Comparison of ENCODE assay signal across 9 cellular contexts in genomic region chr14:75283162-75283883, GRCh38. TPM values are rescaled to one million over a fixed set of nuclear protein-coding genes. Genes with fewer than 3 reads are reported as not detected.
A peak's percentile ranks its signal among the peaks of the same experiment; 100 is the strongest.
DNase-seq lines count a peak whose midpoint lies in the region; ATAC-seq and TF ChIP-seq lines count a peak whose summit lies in the region.
"Had no signal": no experiment of that assay in that cellular context is flagged by ENCODE, and none has a peak within 500 bp of the region (broad histone marks: within the 10 kb centered on the region; RNA-seq: fewer than 3 reads in every experiment).

No MANE protein-coding gene starts in this region.

- H3K79me1 ChIP-seq in trophoblast cell (ENCODE audit: low read length): peaks cover 11% of the 10 kb centered on the region

- TF ChIP-seq POLR2A in esophagus muscularis mucosa (IDR thresholded peaks at IDR 0.05; ENCODE audit: low read depth): peak; percentile 25

- no peak for TF ChIP-seq EP300 in esophagus muscularis mucosa (IDR thresholded peaks at IDR 0.05)

- peak; percentile 51 for DNase-seq in GM23338 (ENCODE audit: low spot score)
- peak; percentile 91 for DNase-seq in SIG-M5 treated with dmso at 0.1 percent for 504 hours (lab: John Stamatoyannopoulos, UW; ENCODE audit: unreplicated experiment)
- DNase-seq in esophagus muscularis mucosa (ENCODE audit: extremely low spot score): no peak
- peak; percentile 93 to 97 for DNase-seq in trophoblast cell
- DNase-seq in activated T-cell treated with anti-CD3 and anti-CD28 coated beads, Interleukin-2, amount 50 U/mL, for 4 hours: no peak
- no peak for DNase-seq in COLO829 (ENCODE audit: low spot score)
- DNase-seq: NCI-H1930 had no signal

- no peak overlapping the region for H4K8ac ChIP-seq in trophoblast cell (ENCODE audit: low read depth, low read length)

- H4K12ac ChIP-seq in trophoblast cell (ENCODE audit: low read depth, low read length): no peak overlapping the region

- H3K27ac ChIP-seq in GM23338 (ENCODE audit: low read depth): no peak overlapping the region
- H3K27ac ChIP-seq in esophagus muscularis mucosa (replicated peaks in 1 of 4): peak overlapping the region in 3 of 4 donors; percentile 17 to 96 (median 48)
- H3K27ac ChIP-seq in trophoblast cell (ENCODE audit: low read depth, low read length): no peak overlapping the region

- H2BK120ac ChIP-seq in trophoblast cell (ENCODE audit: insufficient read depth, low read length, poor library complexity): no peak overlapping the region

- no peak overlapping the region for H3K23ac ChIP-seq in trophoblast cell (ENCODE audit: low read length)

- H3K9me2 ChIP-seq in GM23338 (ENCODE audit: insufficient read depth): no peaks in the 10 kb centered on the region

- H3K4ac ChIP-seq in trophoblast cell (ENCODE audit: low read depth, low read length): no peak overlapping the region

- H3K27me3 ChIP-seq in GM23338 (ENCODE audit: insufficient read depth) (peaks cover 10% of the 10 kb centered on the region; the same call in 1 of the 2 replicates), esophagus muscularis mucosa (no peaks in the 10 kb centered on the region), trophoblast cell (ENCODE audit: insufficient read depth, low read length) (no peaks in the 10 kb centered on the region)

- H3F3A ChIP-seq in GM23338 (replicated peaks; ENCODE audit: low read depth): peaks cover 27% of the 10 kb centered on the region

- H2BK5ac ChIP-seq in trophoblast cell (ENCODE audit: low read depth, low read length, poor library complexity): no peak overlapping the region

- H4K91ac ChIP-seq in trophoblast cell (ENCODE audit: low read depth, low read length): no peak overlapping the region

- intact Hi-C loops in esophagus muscularis mucosa (cut with DNase I): no loop called here

- H2AFZ ChIP-seq in GM23338 (no peak overlapping the region), trophoblast cell (ENCODE audit: insufficient read depth, low read length, poor library complexity) (no peak overlapping the region)

- 0 out of 2 replicates have a peak, but pooled peaks cover 7% of the 10 kb centered on the region for H4K20me1 ChIP-seq in GM23338 (replicated peaks; ENCODE audit: insufficient read depth)

- H3K27me3 Mint-ChIP-seq in GM23338 (ENCODE audit: insufficient read depth, low read depth, poor library complexity): peaks cover 43% of the 10 kb centered on the region
- H3K27me3 Mint-ChIP-seq in activated T-cell treated with anti-CD3 and anti-CD28 coated beads, Interleukin-2, amount 50 U/mL, for 4 hours (ENCODE audit: low read depth): peaks cover 5% of the 10 kb centered on the region
- peaks cover 61% of the 10 kb centered on the region for H3K27me3 Mint-ChIP-seq in stimulated activated memory B cell treated with anti-CD40 and anti-IgM and Interleukin-4, amounts not matched to agents 10 μg/mL and 1 μg/mL and 100 μg/mL, for 72 hours

- H3K9ac ChIP-seq in trophoblast cell (ENCODE audit: low read length): no peak overlapping the region

- no peak overlapping the region for H3K4me3 ChIP-seq in GM23338
- H3K4me3 ChIP-seq in esophagus muscularis mucosa: no peak overlapping the region
- H3K4me3 ChIP-seq in trophoblast cell (ENCODE audit: low read depth, low read length): no peak overlapping the region

- H3K9me3 ChIP-seq in esophagus muscularis mucosa (no peaks in the 10 kb centered on the region), trophoblast cell (ENCODE audit: insufficient read depth, low read depth, low read length) (no peaks in the 10 kb centered on the region)

- H3K4me1 Mint-ChIP-seq in GM23338: peaks cover 47% of the 10 kb centered on the region
- peaks cover 33% of the 10 kb centered on the region for H3K4me1 Mint-ChIP-seq in activated T-cell treated with anti-CD3 and anti-CD28 coated beads, Interleukin-2, amount 50 U/mL, for 4 hours (ENCODE audit: low read depth)
- peaks cover 28% of the 10 kb centered on the region for H3K4me1 Mint-ChIP-seq in stimulated activated memory B cell treated with anti-CD40 and anti-IgM and Interleukin-4, amounts not matched to agents 10 μg/mL and 1 μg/mL and 100 μg/mL, for 72 hours

- ATAC-seq in GM23338 (no peak), GM18519 (IDR thresholded peaks at IDR 0.05; ENCODE audit: low FRiP score, unreplicated experiment) (no peak)
- no peak for ATAC-seq in activated T-cell treated with anti-CD3 and anti-CD28 coated beads, Interleukin-2, amount 50 U/mL, for 4 hours
- no peak for ATAC-seq in stimulated activated memory B cell treated with anti-CD40 and anti-IgM and Interleukin-4, amounts not matched to agents 10 μg/mL and 1 μg/mL and 100 μg/mL, for 72 hours

- peaks cover 31% of the 10 kb centered on the region for H3K36me3 Mint-ChIP-seq in GM23338 (ENCODE audit: low read depth)
- H3K36me3 Mint-ChIP-seq in activated T-cell treated with anti-CD3 and anti-CD28 coated beads, Interleukin-2, amount 50 U/mL, for 4 hours (ENCODE audit: insufficient read depth): peaks cover 16% of the 10 kb centered on the region
- peaks cover 19% of the 10 kb centered on the region for H3K36me3 Mint-ChIP-seq in stimulated activated memory B cell treated with anti-CD40 and anti-IgM and Interleukin-4, amounts not matched to agents 10 μg/mL and 1 μg/mL and 100 μg/mL, for 72 hours

- no peak overlapping the region for H3K18ac ChIP-seq in trophoblast cell (ENCODE audit: low read length)

- H3K4me1 ChIP-seq in GM23338 (ENCODE audit: insufficient read depth) (peaks cover 44% of the 10 kb centered on the region), esophagus muscularis mucosa (peaks cover 13 to 31% (median 25%) of the 10 kb centered on the region in 4 donors), trophoblast cell (ENCODE audit: control insufficient read depth in 1 of 2, insufficient read depth in 2 of 2, low read length in 2 of 2) (peaks cover 9 to 19% of the 10 kb centered on the region in 2 experiments)

- peaks cover 18% of the 10 kb centered on the region for H3K79me2 ChIP-seq in GM23338 (replicated peaks; ENCODE audit: insufficient read depth)
- peaks cover 4% of the 10 kb centered on the region for H3K79me2 ChIP-seq in trophoblast cell (ENCODE audit: control insufficient read depth, insufficient read depth, low read length, poor library complexity)

- H3K4me3 Mint-ChIP-seq in GM23338: no peak overlapping the region; the same call in 2 of the 3 replicates
- no peak overlapping the region for H3K4me3 Mint-ChIP-seq in activated T-cell treated with anti-CD3 and anti-CD28 coated beads, Interleukin-2, amount 50 U/mL, for 4 hours
- H3K4me3 Mint-ChIP-seq in stimulated activated memory B cell treated with anti-CD40 and anti-IgM and Interleukin-4, amounts not matched to agents 10 μg/mL and 1 μg/mL and 100 μg/mL, for 72 hours: no peak overlapping the region

- no peak overlapping the region for H3K14ac ChIP-seq in trophoblast cell (ENCODE audit: low read length)

- no peak overlapping the region for H2BK12ac ChIP-seq in trophoblast cell (ENCODE audit: low read length)

- no peak overlapping the region for H3K27ac Mint-ChIP-seq in GM23338
- H3K27ac Mint-ChIP-seq in stimulated activated memory B cell treated with anti-CD40 and anti-IgM and Interleukin-4, amounts not matched to agents 10 μg/mL and 1 μg/mL and 100 μg/mL, for 72 hours: no peak overlapping the region

- no peaks in the 10 kb centered on the region; the same call in 2 of the 3 replicates for H3K9me3 Mint-ChIP-seq in GM23338
- no peaks in the 10 kb centered on the region for H3K9me3 Mint-ChIP-seq in activated T-cell treated with anti-CD3 and anti-CD28 coated beads, Interleukin-2, amount 50 U/mL, for 4 hours
- H3K9me3 Mint-ChIP-seq in stimulated activated memory B cell treated with anti-CD40 and anti-IgM and Interleukin-4, amounts not matched to agents 10 μg/mL and 1 μg/mL and 100 μg/mL, for 72 hours: no peaks in the 10 kb centered on the region

- H3K4me2 ChIP-seq in GM23338 (no peak overlapping the region), trophoblast cell (ENCODE audit: low read length) (no peak overlapping the region)

- TF ChIP-seq CTCF in GM23338 (conservative IDR thresholded peaks at IDR 0.05; ENCODE audit: low read depth in 2 of 2): peak in 1 of 2 experiments; percentile 38; a peak in 2 of 4 replicates
- peak in 1 of 3 experiments; percentile 8 for TF ChIP-seq CTCF in esophagus muscularis mucosa (IDR thresholded peaks at IDR 0.05)

- H3K36me3 ChIP-seq in GM23338 (ENCODE audit: insufficient read depth) (0 out of 2 replicates have a peak, but pooled peaks cover 12% of the 10 kb centered on the region), esophagus muscularis mucosa (peaks cover 6 to 29% (median 15%) of the 10 kb centered on the region in 4 donors), trophoblast cell (ENCODE audit: control insufficient read depth in 1 of 2, insufficient read depth in 2 of 2, low read length in 2 of 2) (peaks cover 10 to 14% of the 10 kb centered on the region in 2 experiments)

- 63% methylated on average over 13 of the region's 13 CpGs for WGBS in esophagus muscularis mucosa
- no CpG with 5 or more reads among the region's 13 CpGs for WGBS in trophoblast cell (ENCODE audit: extremely low coverage, insufficient coverage, insufficient read length)

- no peak overlapping the region for H2AK5ac ChIP-seq in trophoblast cell (ENCODE audit: low read length)

TF ChIP-seq in GM23338, 12 proteins besides CTCF, POLR2A, EP300 and RAD21 (continues in another document):
- TF ChIP-seq NANOG (IDR thresholded peaks at IDR 0.05; ENCODE audit: borderline replicate concordance) (no peak), STAT1 (IDR thresholded peaks at IDR 0.05; ENCODE audit: unreplicated experiment) (no peak), CREB1 (CRISPR knock-in tag; IDR thresholded peaks at IDR 0.05; ENCODE audit: low read depth) (no peak), EZH2 (IDR thresholded peaks at IDR 0.05; ENCODE audit: low read depth, unreplicated experiment) (no peak), JUNB (IDR thresholded peaks at IDR 0.05; ENCODE audit: unreplicated experiment) (no peak), EZH2phosphoT487 (IDR thresholded peaks at IDR 0.05; ENCODE audit: unreplicated experiment) (no peak), ETS1 (IDR thresholded peaks at IDR 0.05) (no peak), ZNF331 (CRISPR knock-in tag; IDR thresholded peaks at IDR 0.05; ENCODE audit: low read depth) (no peak)

RNA-seq across cellular contexts. Expression of gene FOS, which starts 4.7 kb away (rescaled TPM):
- total RNA-seq in GM23338 (2014; rRNA removed; shearing (Covaris generic)): 39.7 and 47.3 TPM in 2 replicates
- 48.6 and 54.8 TPM in 2 replicates for polyA plus RNA-seq in GM23338 (2016; fragmentation: Nextera tagmentation; extraction: Ambion mirVana)
- 100 to 1,000 TPM in 2 of 4 donors, 10 to 100 TPM in 2; 68.6 to 695 (median 143) TPM for total RNA-seq in esophagus muscularis mucosa
- polyA plus RNA-seq in trophoblast cell (2013): 26.6 and 30.7 TPM in 2 replicates
- total RNA-seq in activated T-cell treated with anti-CD3 and anti-CD28 coated beads, Interleukin-2, amount 50 U/mL, for 4 hours: 10 to 100 TPM; 16.8 to 19.5 (median 18.1) TPM

Comparison
In these comparisons a context has a peak if more than half of its experiments do, and no peak if none do; other contexts are left out.
1. DNase-seq: peak in GM23338 (single experiment), SIG-M5 treated with dmso at 0.1 percent for 504 hours (single experiment) and trophoblast cell (2 of 2); none in esophagus muscularis mucosa (single experiment), activated T-cell treated with anti-CD3 and anti-CD28 coated beads, Interleukin-2, amount 50 U/mL, for 4 hours (single experiment) and COLO829 (single experiment).
2. H3K27ac ChIP-seq: peak in esophagus muscularis mucosa (3 of 4); none in GM23338 (single experiment) and trophoblast cell (single experiment).